In genomic region chr20:64167676-64168075, GRCh38 we compare ENCODE assay signal across 21 cellular contexts. TPM values are rescaled to one million over a fixed set of nuclear protein-coding genes. Genes with fewer than 3 reads are reported as not detected.
A peak's percentile ranks its signal among the peaks of the same experiment; 100 is the strongest.
DNase-seq lines count a peak whose midpoint lies in the region; ATAC-seq and TF ChIP-seq lines count a peak whose summit lies in the region.
"Had no signal": no experiment of that assay in that cellular context is flagged by ENCODE, and none has a peak within 500 bp of the region (broad histone marks: within the 10 kb centered on the region; RNA-seq: fewer than 3 reads in every experiment).

No MANE protein-coding gene starts in this region.

- CTCF ChIA-PET in T-cell (lab: Charles Lee) = no interaction called here

- H3K36me3 Mint-ChIP-seq in T-cell = no peaks in the 10 kb centered on the region

- H2AFZ ChIP-seq in smooth muscle cell (ENCODE audit: low read depth) = peak overlapping the region; percentile 11

- H3F3A ChIP-seq in smooth muscle cell (ENCODE audit: low read depth) = no peaks in the 10 kb centered on the region

- no peak for TF ChIP-seq CTCF in right atrium auricular region (IDR thresholded peaks at IDR 0.05)
- TF ChIP-seq CTCF in smooth muscle cell (IDR thresholded peaks at IDR 0.05; ENCODE audit: borderline replicate concordance, insufficient read depth, poor library complexity, severe bottlenecking) = no peak

- H3K36me3 ChIP-seq in right atrium auricular region (no peaks in the 10 kb centered on the region), endocrine pancreas (ENCODE audit: control insufficient read depth, insufficient read depth, low read length) (no peaks in the 10 kb centered on the region), smooth muscle cell (ENCODE audit: low read depth) (no peaks in the 10 kb centered on the region)

- H3K9me3 ChIP-seq in right atrium auricular region (no peaks in the 10 kb centered on the region), endocrine pancreas (ENCODE audit: control insufficient read depth, low read length) (no peaks in the 10 kb centered on the region), smooth muscle cell (replicated peaks; ENCODE audit: low read depth) (no peaks in the 10 kb centered on the region)

- no peaks in the 10 kb centered on the region for H4K20me1 ChIP-seq in smooth muscle cell (ENCODE audit: low read depth)

- intact Hi-C loops in Right ventricle myocardium superior (cut with DNase I) = no loop called here

- H3K9ac ChIP-seq in endocrine pancreas (ENCODE audit: control insufficient read depth, insufficient read depth, low read length) (peak overlapping the region; percentile 49), smooth muscle cell (ENCODE audit: low read depth) (peak overlapping the region; percentile 27)

- H3K27me3 Mint-ChIP-seq in T-cell = peaks cover 48 to 72% of the 10 kb centered on the region in 2 donors

- H3K4me3 ChIP-seq in right atrium auricular region = no peak overlapping the region
- no peak overlapping the region for H3K4me3 ChIP-seq in endocrine pancreas (ENCODE audit: control insufficient read depth, insufficient read depth, low read length)
- H3K4me3 ChIP-seq in smooth muscle cell = no peak overlapping the region
- H3K4me3 ChIP-seq: SK-N-MC had no signal

- no peak overlapping the region for H3K4me3 Mint-ChIP-seq in T-cell
- H3K4me3 Mint-ChIP-seq: IgD-negative memory B cell had no signal

- POLR2A ChIA-PET in T-cell (lab: Charles Lee) = no interaction called here

- ATAC-seq in Right ventricle myocardium superior (ENCODE audit: poor library complexity) (no peak), T-cell (replicated peaks in 1 of 4) (no peak), GM18520 (IDR thresholded peaks at IDR 0.05; ENCODE audit: unreplicated experiment) (no peak)
- ATAC-seq: Right ventricle myocardium inferior had no signal

- H3K27ac Mint-ChIP-seq in T-cell = no peak overlapping the region
- H3K27ac Mint-ChIP-seq: IgD-negative memory B cell had no signal

- H3K4me1 Mint-ChIP-seq in T-cell = no peaks in the 10 kb centered on the region

- H3K27me3 ChIP-seq in right atrium auricular region (no peaks in the 10 kb centered on the region), endocrine pancreas (ENCODE audit: control insufficient read depth, insufficient read depth, low read length) (no peaks in the 10 kb centered on the region), smooth muscle cell (ENCODE audit: low read depth) (peaks cover 24% of the 10 kb centered on the region)

- 37% methylated on average over 11 of the region's 11 CpGs for WGBS in smooth muscle cell (ENCODE audit: low lambda C conversion rate)

- no peak overlapping the region for H3K27ac ChIP-seq in right atrium auricular region
- peak overlapping the region; percentile 85 for H3K27ac ChIP-seq in smooth muscle cell (ENCODE audit: low read depth)
- H3K27ac ChIP-seq: C4-2B, SK-N-MC had no signal

- peak overlapping the region; percentile 74 for H3K4me2 ChIP-seq in smooth muscle cell

- H3K9me3 Mint-ChIP-seq in T-cell = no peaks in the 10 kb centered on the region

- no peaks in the 10 kb centered on the region for H3K4me1 ChIP-seq in right atrium auricular region
- H3K4me1 ChIP-seq in endocrine pancreas (ENCODE audit: control insufficient read depth, insufficient read depth, low read length) = peaks cover 6% of the 10 kb centered on the region
- peaks cover 10% of the 10 kb centered on the region for H3K4me1 ChIP-seq in smooth muscle cell (ENCODE audit: low read depth)

- H3K79me2 ChIP-seq in smooth muscle cell (ENCODE audit: low read depth) = no peaks in the 10 kb centered on the region

- DNase-seq in Right ventricle myocardium superior (peak; percentile 4), right atrium auricular region (ENCODE audit: low spot score) (no peak), LHCN-M2 (ENCODE audit: low read depth) (peak; percentile 18), smooth muscle cell (lab: John Stamatoyannopoulos, UW; ENCODE audit: unreplicated experiment) (no peak), NAMALWA (ENCODE audit: low spot score) (no peak), T-cell (no peak)
- DNase-seq: 8988T, DMS153, Kasumi-1, NCI-H1417, NCI-H187 treated with DMSO at 0.1 percent for 48 hours, NCI-H2171 treated with DMSO at 0.1 percent for 48 hours, NCI-H774, T-helper 1 cell had no signal

RNA-seq across cellular contexts. Expression of gene MYT1, which starts 3.4 kb away (rescaled TPM):
- total RNA-seq in Right ventricle myocardium superior = 0.40 TPM
- under 1 TPM in 1 of 2 donors, not detected in 1; 0.15 TPM for total RNA-seq in right atrium auricular region
- not detected in 2 replicates for total RNA-seq in LHCN-M2 (2014; rRNA removed)
- not detected for polyA plus RNA-seq in LHCN-M2 (2012)
- 0.09 TPM in 2 replicates for total RNA-seq in smooth muscle cell
- polyA plus RNA-seq in smooth muscle cell = 0.05 TPM in 1 of 2 replicates, not detected in the other
- under 1 TPM in 1 of 5 donors, not detected in 4; 0.06 TPM for total RNA-seq in T-cell
- total RNA-seq: NCI-H460 had no signal
- polyA plus RNA-seq: IgD-negative memory B cell had no signal

Comparison
In these comparisons a context has a peak if more than half of its experiments do, and no peak if none do; other contexts are left out.
1. DNase-seq: peak in Right ventricle myocardium superior (single experiment) and LHCN-M2 (single experiment); none in right atrium auricular region (single experiment), smooth muscle cell (single experiment), NAMALWA (single experiment) and T-cell (0 of 34).